Comparison of ENCODE assay signal across 15 cellular contexts in the genomic region with DNA sequence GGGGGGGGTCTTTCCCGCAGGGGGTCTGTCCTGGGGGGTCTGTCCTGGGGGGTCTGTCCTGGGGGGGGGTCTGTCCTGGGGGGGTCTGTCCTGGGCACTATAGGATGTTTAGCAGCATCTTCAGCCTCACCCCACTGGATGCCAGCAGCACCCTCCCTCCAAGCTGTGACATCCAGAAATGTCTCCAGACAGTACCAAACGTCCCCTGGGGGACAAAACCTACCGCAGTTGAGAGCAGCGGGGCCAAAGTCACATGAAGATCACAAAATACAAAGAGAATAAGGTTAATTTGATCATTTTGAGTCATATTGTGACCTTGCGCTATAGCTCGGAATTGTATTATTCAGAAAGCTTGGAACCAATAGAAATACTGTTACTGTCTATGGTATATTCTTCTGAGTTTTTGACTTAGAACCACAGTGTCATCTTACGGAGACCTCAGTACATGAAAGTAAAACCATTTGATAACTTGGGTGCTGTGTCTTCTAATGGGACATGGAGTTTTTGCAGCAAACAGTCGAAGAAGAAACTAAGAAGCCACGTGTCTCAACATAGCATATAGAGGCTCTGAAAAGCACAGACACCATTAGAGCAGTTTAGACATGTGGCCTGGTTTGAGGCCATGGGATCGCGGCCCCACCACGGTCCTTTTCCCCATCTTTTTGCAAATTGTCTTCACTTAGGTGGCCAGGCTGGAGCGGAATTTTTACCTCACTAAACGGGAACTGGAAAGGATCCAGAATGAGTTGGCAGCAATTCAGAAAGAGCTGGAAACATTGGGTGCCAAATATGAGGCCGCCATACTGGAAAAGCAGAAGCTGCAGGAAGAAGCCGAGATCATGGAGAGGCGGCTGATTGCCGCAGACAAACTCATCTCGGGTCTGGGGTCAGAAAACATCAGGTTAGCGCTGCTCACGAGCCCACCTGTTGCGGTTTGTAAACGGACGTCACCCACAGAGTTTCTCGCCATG. TPM values are rescaled to one million over a fixed set of nuclear protein-coding genes. Genes with fewer than 3 reads are reported as not detected.
DNase-seq lines count a peak whose midpoint lies in the region; ATAC-seq and TF ChIP-seq lines count a peak whose summit lies in the region.
"Had no signal": no experiment of that assay in that cellular context is flagged by ENCODE, and none has a peak within 500 bp of the region (broad histone marks: within the 10 kb centered on the region; RNA-seq: fewer than 3 reads in every experiment).

No MANE protein-coding gene starts in this region.

- no peak overlapping the region for H4K8ac ChIP-seq in mesendoderm (ENCODE audit: low read depth, low read length)

- no peak overlapping the region for H2BK5ac ChIP-seq in mesendoderm (ENCODE audit: low read length)

- H3K23ac ChIP-seq in mesendoderm (ENCODE audit: low read length) = no peak overlapping the region

- CTCF ChIA-PET in HEK293T (lab: Yijun Ruan, JAX) = no interaction called here

- H3K27ac ChIP-seq in mesendoderm (ENCODE audit: low read depth, low read length) = no peak overlapping the region
- H3K27ac ChIP-seq: gastroesophageal sphincter, PC-9, skin epidermis had no signal

- no peaks in the 10 kb centered on the region for H3K27me3 ChIP-seq in mesendoderm (ENCODE audit: insufficient read depth, low read length, poor library complexity)

- no peaks in the 10 kb centered on the region for H3K36me3 ChIP-seq in mesendoderm (ENCODE audit: control insufficient read depth, insufficient read depth, low read length)
- H3K36me3 ChIP-seq: gastroesophageal sphincter had no signal

- H3K56ac ChIP-seq in mesendoderm (ENCODE audit: low read length) = no peak overlapping the region

- no peak overlapping the region for H2BK15ac ChIP-seq in mesendoderm (replicated peaks; ENCODE audit: low read depth)

- no peak overlapping the region for H3K9ac ChIP-seq in mesendoderm (ENCODE audit: low read length)

- no peak overlapping the region for H3K18ac ChIP-seq in mesendoderm (ENCODE audit: low read length)

- no peak overlapping the region for H2BK120ac ChIP-seq in mesendoderm (ENCODE audit: low read depth, low read length)

- no CpG with 5 or more reads among the region's 25 CpGs for WGBS in mesendoderm (ENCODE audit: extremely low coverage, insufficient coverage, low lambda C conversion rate)

- no peaks in the 10 kb centered on the region for H3K79me2 ChIP-seq in mesendoderm (ENCODE audit: control insufficient read depth, insufficient read depth, low read length)

- no peak for ATAC-seq in HG02763 (IDR thresholded peaks at IDR 0.05; ENCODE audit: unreplicated experiment)
- ATAC-seq in GM21576 (IDR thresholded peaks at IDR 0.05; ENCODE audit: unreplicated experiment) = no peak
- ATAC-seq: effector memory CD8-positive, alpha-beta T cell; gastroesophageal sphincter; left colon; natural killer cell treated with Interleukin-12 subunit alpha and Interleukin-12 subunit beta and Interleukin-15 and Interleukin-18, amount 100 ng/mL, for 72 hours had no signal

- no peak overlapping the region for H4K5ac ChIP-seq in mesendoderm (ENCODE audit: low read length)

- H3K4me3 ChIP-seq in mesendoderm (ENCODE audit: low read length) = no peak overlapping the region
- H3K4me3 ChIP-seq: gastroesophageal sphincter, PC-9, skin epidermis had no signal

- no peak overlapping the region for H2AK5ac ChIP-seq in mesendoderm (ENCODE audit: low read length)

- POLR2A ChIA-PET in HEK293T (lab: Yijun Ruan, JAX) = no interaction called here

- no peak overlapping the region for H3K4me2 ChIP-seq in mesendoderm (ENCODE audit: low read length)
- H3K4me2 ChIP-seq: PC-9 had no signal

- no peaks in the 10 kb centered on the region for H3K4me1 ChIP-seq in mesendoderm (ENCODE audit: control insufficient read depth, low read depth, low read length)
- H3K4me1 ChIP-seq: gastroesophageal sphincter had no signal

- no peak overlapping the region for H3K4ac ChIP-seq in mesendoderm (ENCODE audit: low read depth, low read length)

- DNase-seq in NCI-H2029 (lab: John Stamatoyannopoulos, UW) (peak; percentile 33), NCI-H2029 treated with DMSO at 0.1 percent for 48 hours (lab: John Stamatoyannopoulos, UW) (no peak), HEK293T (ENCODE audit: extremely low spot score) (no peak), RKO (ENCODE audit: low spot score) (peak; percentile 5), mesendoderm (peak; percentile 40), iPS-NIHi7 (ENCODE audit: extremely low spot score) (no peak)
- DNase-seq: effector memory CD8-positive, alpha-beta T cell; left colon; MM.1S; PC-9 had no signal

- no peaks in the 10 kb centered on the region for H3K79me1 ChIP-seq in mesendoderm (ENCODE audit: low read length)

TF ChIP-seq in HEK293T, 16 proteins besides CTCF, POLR2A, EP300 and RAD21:
- TF ChIP-seq L3MBTL2 (conservative IDR thresholded peaks at IDR 0.05) = peak; percentile 52
- TF ChIP-seq BHLHE40 (IDR thresholded peaks at IDR 0.05; ENCODE audit: borderline replicate concordance) = no peak

RNA-seq across cellular contexts. Expression of a gene that starts 59.9 kb away (rescaled TPM):
- polyA plus RNA-seq in mesendoderm (2013, experiment 1 of 2) = 2.1 TPM
- polyA plus RNA-seq in mesendoderm (2013, experiment 2 of 2) = 2.1 TPM

Comparison
In these comparisons a context has a peak if more than half of its experiments do, and no peak if none do; other contexts are left out.
1. DNase-seq: peak in NCI-H2029 (single experiment), RKO (single experiment) and mesendoderm (single experiment); none in NCI-H2029 treated with DMSO at 0.1 percent for 48 hours (single experiment), HEK293T (single experiment) and iPS-NIHi7 (single experiment).